ENCODE assay signal across 8 cellular contexts in genomic region chr14:88792572-88793258, GRCh38. TPM values are rescaled to one million over a fixed set of nuclear protein-coding genes. Genes with fewer than 3 reads are reported as not detected.
DNase-seq lines count a peak whose midpoint lies in the region; ATAC-seq and TF ChIP-seq lines count a peak whose summit lies in the region.

Gene EML5, minus strand, starts transcription at chr14:88792953. Its CDS starts 450 bp downstream, at chr14:88792503.

- ATAC-seq in GM19467 (IDR thresholded peaks at IDR 0.05; ENCODE audit: unreplicated experiment) (peak; percentile 94), mucosa of descending colon (peak; percentile 99)

- H3K4me3 ChIP-seq in epithelial cell of esophagus (ENCODE audit: low read length) (peak within 1 kb of the TSS; percentile 63), mucosa of descending colon (peak within 1 kb of the TSS; percentile 33)

- TF ChIP-seq CTCF in epithelial cell of esophagus (IDR thresholded peaks at IDR 0.05; ENCODE audit: insufficient read depth, low read depth, low read length, missing control alignments) (peak; percentile 47), mucosa of descending colon (IDR thresholded peaks at IDR 0.05) (no peak)

- DNase-seq in CMK (ENCODE audit: low read depth) (peak; percentile 12), HPDE6-E6E7 (ENCODE audit: extremely low spot score) (peak; percentile 62), NOMO-1 treated with dmso at 0.1 percent for 144 hours (lab: John Stamatoyannopoulos, UW; ENCODE audit: unreplicated experiment) (peak; percentile 53), activated T-cell treated with anti-CD3 and anti-CD28 coated beads for 1 hour (ENCODE audit: low read depth) (peak; percentile 72), epithelial cell of esophagus (ENCODE audit: low read depth) (peak; percentile 84), mucosa of descending colon (peak; percentile 88 to 94 (median 88))
- DNase-seq in stimulated activated CD8-positive, alpha-beta memory T cell treated with anti-CD3 and anti-CD28 coated beads, Interleukin-2, amount 100 ng/mL, for 48 hours (ENCODE audit: low read depth in 2 of 2): peak; percentile 75 to 76

- no peaks in the 10 kb centered on the region for H3K36me3 ChIP-seq in mucosa of descending colon (ENCODE audit: low read depth)

- intact Hi-C loops in mucosa of descending colon (cut with DNase I, micrococcal nuclease): no loop called here

- no peaks in the 10 kb centered on the region for H3K9me3 ChIP-seq in mucosa of descending colon

- H3K4me1 ChIP-seq in mucosa of descending colon (ENCODE audit: low read depth): no peaks in the 10 kb centered on the region

RNA-seq across cellular contexts. Expression of gene EML5, which starts in this region (rescaled TPM):
- total RNA-seq in mucosa of descending colon: 1 to 10 TPM; 1.3 to 4.1 (median 1.4) TPM

Comparison
In these comparisons a context has a peak if more than half of its experiments do, and no peak if none do; other contexts are left out.
1. Peak in every context shown above with its lines: DNase-seq, ATAC-seq and H3K4me3 ChIP-seq.
2. DNase-seq: peak in every context shown above with its lines; median percentile 88 in mucosa of descending colon; 84 in epithelial cell of esophagus; 76 in stimulated activated CD8-positive, alpha-beta memory T cell treated with anti-CD3 and anti-CD28 coated beads, Interleukin-2, amount 100 ng/mL, for 48 hours; 72 in activated T-cell treated with anti-CD3 and anti-CD28 coated beads for 1 hour; 62 in HPDE6-E6E7; 53 in NOMO-1 treated with dmso at 0.1 percent for 144 hours; 12 in CMK.